13 cellular contexts compared by ENCODE assay signal in the genomic region with DNA sequence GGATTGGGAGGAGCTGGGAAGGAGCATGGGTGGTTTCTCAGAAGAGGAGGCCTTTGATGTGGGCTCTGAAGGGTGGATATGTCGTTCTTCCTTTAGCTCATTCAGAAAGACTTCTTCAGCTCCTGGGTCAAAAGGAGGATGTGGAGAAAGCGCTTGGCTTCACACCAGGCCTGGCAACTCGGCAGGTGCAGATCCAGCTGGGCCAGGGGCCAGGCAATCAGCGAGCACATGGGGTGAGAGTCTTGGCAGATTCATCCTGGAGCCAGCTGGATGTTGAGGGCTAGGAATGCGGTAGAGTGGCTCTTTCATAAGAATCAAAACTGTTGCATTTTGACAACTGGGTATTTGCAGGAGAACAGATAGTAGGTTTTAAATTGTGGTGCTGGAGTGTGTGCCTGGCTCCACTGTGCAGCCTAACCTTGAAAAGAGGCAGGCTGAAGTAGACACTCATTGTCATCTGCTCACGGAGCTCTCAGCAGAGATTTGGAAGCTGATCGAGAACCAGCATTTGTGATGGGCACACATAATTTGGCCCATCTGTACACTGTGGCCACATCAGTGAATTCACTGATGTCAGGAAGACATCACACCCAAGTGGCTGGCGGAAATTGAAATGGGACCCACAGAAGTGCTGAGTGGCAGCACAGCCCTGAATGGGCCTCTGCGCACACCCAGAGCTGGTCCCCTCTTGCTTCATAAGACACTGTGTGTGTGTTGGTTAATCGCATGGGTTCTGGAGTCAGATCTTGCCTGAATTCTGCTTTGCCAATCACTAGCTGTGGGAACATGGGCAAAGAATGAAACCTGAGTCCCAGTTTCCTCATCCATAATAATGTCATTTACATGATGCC.
DNase-seq lines count a peak whose midpoint lies in the region; ATAC-seq and TF ChIP-seq lines count a peak whose summit lies in the region.
"Had no signal": no experiment of that assay in that cellular context is flagged by ENCODE, and none has a peak within 500 bp of the region (broad histone marks: within the 10 kb centered on the region; RNA-seq: fewer than 3 reads in every experiment).

No MANE protein-coding gene starts in this region.

- TF ChIP-seq POLR2A in testis (IDR thresholded peaks at IDR 0.05), result no peak

- H3K9me3 ChIP-seq in T-helper 17 cell (ENCODE audit: control insufficient read depth, low read length, poor library complexity, severe bottlenecking), result no peaks in the 10 kb centered on the region
- no peaks in the 10 kb centered on the region for H3K9me3 ChIP-seq in testis
- no peaks in the 10 kb centered on the region for H3K9me3 ChIP-seq in GM23248 (ENCODE audit: low read depth)
- H3K9me3 ChIP-seq: adrenal gland, SJSA1 had no signal

- H3K4me1 ChIP-seq in testis (peaks cover 10% of the 10 kb centered on the region), GM23248 (ENCODE audit: insufficient read depth) (peaks cover 7% of the 10 kb centered on the region; the same call in 1 of the 2 replicates)

- H3F3A ChIP-seq in GM23248 (ENCODE audit: insufficient read depth), result no peaks in the 10 kb centered on the region

- TF ChIP-seq CTCF in testis (IDR thresholded peaks at IDR 0.05), result no peak

- H3K4me3 Mint-ChIP-seq in activated T-cell treated with anti-CD3 and anti-CD28 coated beads, Interleukin-2, amount 50 U/mL, for 72 hours, result peak overlapping the region; percentile 11 to 15
- H3K4me3 Mint-ChIP-seq in T-helper 17 cell, result no peak overlapping the region
- H3K4me3 Mint-ChIP-seq: stimulated activated effector memory CD8-positive, alpha-beta T cell treated with anti-CD3 and anti-CD28 coated beads, Interleukin-12 subunit alpha, Interleukin-12 subunit beta, amount 100 ng/mL, for 72 hours had no signal

- H3K27me3 ChIP-seq in testis (no peaks in the 10 kb centered on the region), GM23248 (replicated peaks; ENCODE audit: insufficient read depth) (no peaks in the 10 kb centered on the region)
- H3K27me3 ChIP-seq: adrenal gland, SJSA1 had no signal

- DNase-seq in activated T-cell treated with anti-CD3 and anti-CD28 coated beads, Interleukin-2, amount 50 U/mL, for 72 hours, result no peak
- no peak for DNase-seq in activated T-cell treated with anti-CD3 and anti-CD28 coated beads, Interleukin-2, amount 50 U/mL, for 1 hour
- no peak for DNase-seq in T-helper 17 cell
- DNase-seq in left lobe of liver (ENCODE audit: low spot score), result peak; percentile 71
- peak; percentile 32 for DNase-seq in testis
- DNase-seq in NCI-H748 (lab: John Stamatoyannopoulos, UW; ENCODE audit: unreplicated experiment), result no peak
- no peak for DNase-seq in GM23248
- DNase-seq: activated CD4-positive, alpha-beta T cell treated with anti-CD3 and anti-CD28 coated beads, Interleukin-2, amount 50 U/mL, for 1 hour; adrenal gland; IMR-90 had no signal

- H3K79me2 ChIP-seq in GM23248 (ENCODE audit: insufficient read depth), result no peaks in the 10 kb centered on the region

- H3K4me1 Mint-ChIP-seq in activated T-cell treated with anti-CD3 and anti-CD28 coated beads, Interleukin-2, amount 50 U/mL, for 72 hours (ENCODE audit: low read depth), result peaks cover 18% of the 10 kb centered on the region
- H3K4me1 Mint-ChIP-seq in T-helper 17 cell, result peaks cover 13% of the 10 kb centered on the region

- no peak overlapping the region for H3K4me2 ChIP-seq in GM23248 (ENCODE audit: unreplicated experiment)

- H3K27ac ChIP-seq in testis, result no peak overlapping the region
- H3K27ac ChIP-seq in GM23248, result no peak overlapping the region
- H3K27ac ChIP-seq: adrenal gland, SJSA1 had no signal

- no peak overlapping the region for H2AFZ ChIP-seq in GM23248

- intact Hi-C loops in testis (cut with DNase I; ENCODE audit: low total_unique reads), result no loop called here

- H3K36me3 ChIP-seq in testis (ENCODE audit: low read depth, missing control alignments) (no peaks in the 10 kb centered on the region), GM23248 (ENCODE audit: low read depth) (no peaks in the 10 kb centered on the region)
- H3K36me3 ChIP-seq: adrenal gland, SJSA1 had no signal

- peaks cover 2% of the 10 kb centered on the region in 2 donors for H3K9me3 Mint-ChIP-seq in activated T-cell treated with anti-CD3 and anti-CD28 coated beads, Interleukin-2, amount 50 U/mL, for 72 hours
- H3K9me3 Mint-ChIP-seq: stimulated activated effector memory CD8-positive, alpha-beta T cell treated with anti-CD3 and anti-CD28 coated beads, Interleukin-12 subunit alpha, Interleukin-12 subunit beta, amount 100 ng/mL, for 72 hours had no signal

- no peaks in the 10 kb centered on the region for H4K20me1 ChIP-seq in GM23248 (ENCODE audit: insufficient read depth)

- in situ Hi-C loops in GM23248 (cut with MboI), result no loop called here

- peak in 1 of 2 donors; percentile 24 for ATAC-seq in activated T-cell treated with anti-CD3 and anti-CD28 coated beads, Interleukin-2, amount 50 U/mL, for 72 hours (replicated peaks in 1 of 2)
- ATAC-seq in T-helper 17 cell (no peak), left lobe of liver (peak; percentile 85), GM19351 (IDR thresholded peaks at IDR 0.05; ENCODE audit: unreplicated experiment) (no peak)
- ATAC-seq: stimulated activated effector memory CD8-positive, alpha-beta T cell treated with anti-CD3 and anti-CD28 coated beads, Interleukin-12 subunit alpha, Interleukin-12 subunit beta, amount 100 ng/mL, for 72 hours had no signal

- no peaks in the 10 kb centered on the region for H3K9me2 ChIP-seq in GM23248 (ENCODE audit: insufficient read depth)

- no peak overlapping the region for H3K27ac Mint-ChIP-seq in activated T-cell treated with anti-CD3 and anti-CD28 coated beads, Interleukin-2, amount 50 U/mL, for 72 hours
- H3K27ac Mint-ChIP-seq in T-helper 17 cell, result peak overlapping the region; percentile 79
- H3K27ac Mint-ChIP-seq: stimulated activated effector memory CD8-positive, alpha-beta T cell treated with anti-CD3 and anti-CD28 coated beads, Interleukin-12 subunit alpha, Interleukin-12 subunit beta, amount 100 ng/mL, for 72 hours had no signal

- 58 to 70% methylated on average over 10 of the region's 10 CpGs for WGBS in testis, 2 donors
- WGBS in GM23248 (ENCODE audit: low coverage in 1 of 2, low lambda C conversion rate in 2 of 2, missing lambda C conversion rate in 2 of 2), 2 experiments, result 39 to 40% methylated on average over 10 of the region's 10 CpGs

- H3K4me3 ChIP-seq in testis (no peak overlapping the region), GM23248 (no peak overlapping the region)
- H3K4me3 ChIP-seq: adrenal gland, SJSA1 had no signal

- H3K9ac ChIP-seq in GM23248, result no peak overlapping the region

- H3K36me3 Mint-ChIP-seq in activated T-cell treated with anti-CD3 and anti-CD28 coated beads, Interleukin-2, amount 50 U/mL, for 72 hours (ENCODE audit: insufficient read depth in 2 of 2), result peaks cover 0 to 1% of the 10 kb centered on the region in 2 donors
- peaks cover 3% of the 10 kb centered on the region for H3K36me3 Mint-ChIP-seq in T-helper 17 cell (ENCODE audit: low read depth)
- H3K36me3 Mint-ChIP-seq: stimulated activated effector memory CD8-positive, alpha-beta T cell treated with anti-CD3 and anti-CD28 coated beads, Interleukin-12 subunit alpha, Interleukin-12 subunit beta, amount 100 ng/mL, for 72 hours had no signal

- no peaks in the 10 kb centered on the region for H3K27me3 Mint-ChIP-seq in activated T-cell treated with anti-CD3 and anti-CD28 coated beads, Interleukin-2, amount 50 U/mL, for 72 hours (ENCODE audit: low read depth)
- no peaks in the 10 kb centered on the region for H3K27me3 Mint-ChIP-seq in T-helper 17 cell

Comparison
In these comparisons a context has a peak if more than half of its experiments do, and no peak if none do; other contexts are left out.
1. DNase-seq: peak in left lobe of liver (single experiment) and testis (single experiment); none in activated T-cell treated with anti-CD3 and anti-CD28 coated beads, Interleukin-2, amount 50 U/mL, for 72 hours (0 of 2), activated T-cell treated with anti-CD3 and anti-CD28 coated beads, Interleukin-2, amount 50 U/mL, for 1 hour (single experiment), T-helper 17 cell (0 of 3), NCI-H748 (single experiment) and GM23248 (single experiment).